9 cellular contexts compared by ENCODE assay signal in the genomic region with DNA sequence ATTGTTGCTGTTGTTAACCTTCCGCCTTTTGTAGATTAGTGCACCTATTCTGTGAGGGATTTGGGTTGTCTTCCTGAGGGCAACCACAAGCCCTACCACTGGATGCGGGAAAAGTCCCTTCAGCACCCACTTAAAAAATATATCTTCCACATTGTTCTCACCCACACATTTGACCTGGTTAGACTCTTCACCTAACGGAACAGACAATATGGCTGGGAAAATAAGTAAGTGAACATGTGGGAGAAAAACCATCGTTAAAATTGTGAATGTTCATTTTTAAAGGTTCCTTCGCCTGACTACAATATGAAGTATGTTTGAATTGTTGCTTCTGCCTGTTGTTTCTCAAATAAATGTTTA.
DNase-seq lines count a peak whose midpoint lies in the region; ATAC-seq, FAIRE-seq and TF ChIP-seq lines count a peak whose summit lies in the region.
"Had no signal": no experiment of that assay in that cellular context is flagged by ENCODE, and none has a peak within 500 bp of the region (broad histone marks: within the 10 kb centered on the region; RNA-seq: fewer than 3 reads in every experiment).

No MANE protein-coding gene starts in this region.

- H3K9me1 ChIP-seq in K562 (ENCODE audit: control insufficient read depth, insufficient read depth, low read length): no peaks in the 10 kb centered on the region

- TF ChIP-seq CTCF in A673 (conservative IDR thresholded peaks at IDR 0.05; ENCODE audit: low read depth, low read length) (0 out of 2 replicates have a peak, but pooled peaks have one; percentile 3), K562 (IDR thresholded peaks at IDR 0.05 in 2 of 3, conservative IDR thresholded peaks at IDR 0.05 in 1 of 3; ENCODE audit: insufficient read depth in 2 of 3, low read depth in 1 of 3, low read length in 3 of 3) (no peak), sigmoid colon (IDR thresholded peaks at IDR 0.05) (no peak)

- TF ChIP-seq RAD21 in K562 (CRISPR knock-in tag; conservative IDR thresholded peaks at IDR 0.05 in 1 of 2, IDR thresholded peaks at IDR 0.05 in 1 of 2): no peak

- TF ChIP-seq EP300 in K562 (IDR thresholded peaks at IDR 0.05; ENCODE audit: low read length) (no peak), sigmoid colon (IDR thresholded peaks at IDR 0.05) (no peak)

- TF ChIP-seq POLR2A in K562 (conservative IDR thresholded peaks at IDR 0.05): no peak
- no peak for TF ChIP-seq POLR2A in sigmoid colon (IDR thresholded peaks at IDR 0.05)

- WGBS in K562 (ENCODE audit: insufficient coverage, low coverage, missing lambda C conversion rate): 7% methylated on average over 5 of the region's 5 CpGs
- WGBS in sigmoid colon, 2 donors: 28 to 38% methylated on average over 5 of the region's 5 CpGs

- H3K4me1 ChIP-seq in A673 (ENCODE audit: insufficient read depth, low read length, poor library complexity, severe bottlenecking): no peaks in the 10 kb centered on the region
- no peaks in the 10 kb centered on the region for H3K4me1 ChIP-seq in K562 (replicated peaks in 1 of 2; ENCODE audit: control insufficient read depth in 2 of 2, insufficient read depth in 2 of 2, low read length in 2 of 2)
- H3K4me1 ChIP-seq in sigmoid colon: no peaks in the 10 kb centered on the region

- H3K27me3 ChIP-seq in A673 (replicated peaks; ENCODE audit: insufficient read depth, low read depth, low read length, poor library complexity): peaks cover 7% of the 10 kb centered on the region
- H3K27me3 ChIP-seq in K562 (ENCODE audit: control insufficient read depth in 2 of 2, insufficient read depth in 2 of 2, low read length in 2 of 2): no peaks in the 10 kb centered on the region
- no peaks in the 10 kb centered on the region for H3K27me3 ChIP-seq in sigmoid colon

- no peak for FAIRE-seq in K562 (lab: Jason Lieb, UNC)

- H3K36me3 ChIP-seq in A673 (ENCODE audit: insufficient read depth, low read length, poor library complexity, severe bottlenecking): no peaks in the 10 kb centered on the region
- no peaks in the 10 kb centered on the region for H3K36me3 ChIP-seq in K562 (ENCODE audit: control insufficient read depth, insufficient read depth, low read length)
- no peaks in the 10 kb centered on the region for H3K36me3 ChIP-seq in sigmoid colon

- POLR2A ChIA-PET in A673 (lab: Charles Lee; ENCODE audit: low non-redundant PET) (no interaction called here), K562 (lab: Yijun Ruan, JAX) (no interaction called here), HEK293T (lab: Yijun Ruan, JAX) (no interaction called here)

- CTCF ChIA-PET in A673 (lab: Charles Lee) (no interaction called here), K562 (lab: Yijun Ruan, JAX; ENCODE audit: low intra/inter-chr PET ratio) (interaction anchor here (0.8 to 1.8 kb wide), 3 partner anchors 22 to 113 kb away, joined by 4 to 14 read pairs (median 4); a partner anchor contains a TSS), HEK293T (lab: Yijun Ruan, JAX) (no interaction called here)

- ATAC-seq in GM19438 (IDR thresholded peaks at IDR 0.05; ENCODE audit: low read depth, unreplicated experiment) (peak; percentile 23), HG03460 (IDR thresholded peaks at IDR 0.05; ENCODE audit: unreplicated experiment) (peak; percentile 10), K562 (no peak)

- H3K4me2 ChIP-seq in K562 (ENCODE audit: insufficient read depth, low read length): no peak overlapping the region

- no peak overlapping the region for H3K27ac ChIP-seq in A673 (ENCODE audit: low read depth, low read length, poor library complexity, severe bottlenecking)
- no peak overlapping the region for H3K27ac ChIP-seq in K562 (ENCODE audit: extremely low read depth, low read depth, low read length)
- no peak overlapping the region for H3K27ac ChIP-seq in sigmoid colon

- in situ Hi-C loops in K562 (cut with MboI): no loop called here

- BruUV-seq in A673 (replicated peaks; lab: Mats Ljungman, UMichigan): no TSS peak
- no TSS peak for BruUV-seq in K562 (replicated peaks; lab: Mats Ljungman, UMichigan)

- H3K4me3 ChIP-seq in A673 (ENCODE audit: low read depth, low read length, poor library complexity, severe bottlenecking): no peak overlapping the region
- no peak overlapping the region for H3K4me3 ChIP-seq in K562
- no peak overlapping the region for H3K4me3 ChIP-seq in sigmoid colon

- no peaks in the 10 kb centered on the region for H3K79me2 ChIP-seq in K562 (ENCODE audit: control insufficient read depth, insufficient read depth, low read length)

- H3K9ac ChIP-seq in K562 (ENCODE audit: insufficient read depth in 1 of 2, low read depth in 2 of 2, low read length in 2 of 2): no peak overlapping the region

- DNase-seq in A673 (ENCODE audit: low spot score) (no peak), K562 (ENCODE audit: extremely low read depth in 1 of 4, low spot score in 3 of 4) (no peak), sigmoid colon (no peak), HEK293T (ENCODE audit: extremely low spot score) (no peak), amygdala (lab: John Stamatoyannopoulos, UW) (no peak), T-helper 9 cell (no peak)
- DNase-seq: NK-92 treated with Interleukin-12 subunit alpha and Interleukin-12 subunit beta, amount 100 ng/mL, for 24 hours had no signal

- H4K20me1 ChIP-seq in K562 (replicated peaks; ENCODE audit: control insufficient read depth, insufficient read depth, low read length): no peaks in the 10 kb centered on the region

- H2AFZ ChIP-seq in K562 (ENCODE audit: low read depth, low read length): peak overlapping the region; percentile 44; the same call in 1 of the 2 replicates

- intact Hi-C loops in A673 (cut with micrococcal nuclease; ENCODE audit: unreplicated experiment): loop anchor here (1.0 to 5.0 kb wide), 2 partner anchors 113 to 148 kb away; no protein-coding TSS in a partner anchor
- intact Hi-C loops in K562 (cut with micrococcal nuclease): loop anchor here (1.0 to 5.0 kb wide), 4 partner anchors 78 to 396 kb away; no protein-coding TSS in a partner anchor
- intact Hi-C loops in sigmoid colon (cut with DNase I): loop anchor here (1.0 to 10.0 kb wide), 2 partner anchors 80 to 113 kb away; no protein-coding TSS in a partner anchor

- H3K9me3 ChIP-seq in A673 (ENCODE audit: low read depth, low read length, poor library complexity, severe bottlenecking) (no peaks in the 10 kb centered on the region), K562 (replicated peaks; ENCODE audit: control insufficient read depth, insufficient read depth, low read depth, low read length) (no peaks in the 10 kb centered on the region), sigmoid colon (no peaks in the 10 kb centered on the region)

TF ChIP-seq in K562, 482 proteins besides CTCF, POLR2A, EP300 and RAD21 (continues in another document):
- TF ChIP-seq, protein P1, sequence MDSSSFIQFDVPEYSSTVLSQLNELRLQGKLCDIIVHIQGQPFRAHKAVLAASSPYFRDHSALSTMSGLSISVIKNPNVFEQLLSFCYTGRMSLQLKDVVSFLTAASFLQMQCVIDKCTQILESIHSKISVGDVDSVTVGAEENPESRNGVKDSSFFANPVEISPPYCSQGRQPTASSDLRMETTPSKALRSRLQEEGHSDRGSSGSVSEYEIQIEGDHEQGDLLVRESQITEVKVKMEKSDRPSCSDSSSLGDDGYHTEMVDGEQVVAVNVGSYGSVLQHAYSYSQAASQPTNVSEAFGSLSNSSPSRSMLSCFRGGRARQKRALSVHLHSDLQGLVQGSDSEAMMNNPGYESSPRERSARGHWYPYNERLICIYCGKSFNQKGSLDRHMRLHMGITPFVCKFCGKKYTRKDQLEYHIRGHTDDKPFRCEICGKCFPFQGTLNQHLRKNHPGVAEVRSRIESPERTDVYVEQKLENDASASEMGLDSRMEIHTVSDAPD (CRISPR knock-in tag; IDR thresholded peaks at IDR 0.05): no peak

TF ChIP-seq in HEK293T, 16 proteins besides CTCF, POLR2A, EP300 and RAD21:
- TF ChIP-seq FOXK2 (IDR thresholded peaks at IDR 0.05): no peak
- TF ChIP-seq L3MBTL2 (conservative IDR thresholded peaks at IDR 0.05): no peak
- no peak for TF ChIP-seq ZNF384 (IDR thresholded peaks at IDR 0.05)
- no peak for TF ChIP-seq BHLHE40 (IDR thresholded peaks at IDR 0.05; ENCODE audit: borderline replicate concordance)
- no peak for TF ChIP-seq TARDBP (IDR thresholded peaks at IDR 0.05)
- TF ChIP-seq ARNT (IDR thresholded peaks at IDR 0.05): no peak
- no peak for TF ChIP-seq CTBP1 (IDR thresholded peaks at IDR 0.05; ENCODE audit: borderline replicate concordance)
- no peak for TF ChIP-seq NFRKB (IDR thresholded peaks at IDR 0.05)
- TF ChIP-seq ELF4 (IDR thresholded peaks at IDR 0.05): no peak
- TF ChIP-seq SP1 (IDR thresholded peaks at IDR 0.05): no peak
- TF ChIP-seq FOXM1 (IDR thresholded peaks at IDR 0.05; ENCODE audit: borderline replicate concordance): no peak
- TF ChIP-seq HDGF (IDR thresholded peaks at IDR 0.05; ENCODE audit: borderline replicate concordance): no peak
- TF ChIP-seq SUZ12 (IDR thresholded peaks at IDR 0.05): no peak
